ENCODE assay signal across 9 cellular contexts in the genomic region with DNA sequence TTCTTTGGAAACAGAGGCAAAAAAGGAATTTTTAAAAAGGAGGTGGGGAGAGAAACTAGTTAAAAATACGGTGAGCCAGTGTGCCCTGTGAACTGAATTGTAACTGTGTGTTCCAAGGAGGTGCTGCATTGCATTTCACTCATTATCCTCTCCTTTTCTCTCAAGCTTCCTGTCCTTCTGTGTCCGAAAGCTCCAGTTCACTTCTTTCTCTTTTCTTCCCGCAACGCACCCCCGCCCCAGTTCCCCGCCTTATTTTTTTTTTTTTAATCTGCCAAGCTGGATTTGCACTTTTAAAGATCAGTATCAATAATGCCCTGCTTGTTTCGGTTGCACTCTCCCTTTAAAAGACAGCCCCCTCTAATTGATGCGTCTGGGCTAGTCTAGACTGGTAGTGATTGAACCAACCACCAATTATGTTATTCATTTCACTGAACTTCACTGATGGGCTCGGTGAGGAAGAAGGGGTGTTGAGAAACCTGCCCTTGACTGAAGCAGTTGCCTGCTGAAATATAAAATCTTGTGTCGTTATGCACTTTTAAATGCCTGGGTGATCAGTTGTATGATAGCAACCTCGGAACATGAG. TPM values are rescaled to one million over a fixed set of nuclear protein-coding genes. Genes with fewer than 3 reads are reported as not detected.
DNase-seq lines count a peak whose midpoint lies in the region; ATAC-seq and TF ChIP-seq lines count a peak whose summit lies in the region.
"Had no signal": no experiment of that assay in that cellular context is flagged by ENCODE, and none has a peak within 500 bp of the region (broad histone marks: within the 10 kb centered on the region; RNA-seq: fewer than 3 reads in every experiment).

No MANE protein-coding gene starts in this region.

- peak overlapping the region in 1 of 4 donors; percentile 84 for H3K27ac ChIP-seq in Peyer's patch

- H3K4me3 ChIP-seq in Peyer's patch = peak overlapping the region in 2 of 4 donors; percentile 8 to 45

- H3K9me3 ChIP-seq in Peyer's patch = no peaks in the 10 kb centered on the region

- no peaks in the 10 kb centered on the region for H3K27me3 ChIP-seq in Peyer's patch

- ATAC-seq in HG02623 (IDR thresholded peaks at IDR 0.05; ENCODE audit: unreplicated experiment) (no peak), HG03097 (IDR thresholded peaks at IDR 0.05; ENCODE audit: low FRiP score, unreplicated experiment) (no peak)

- peak; percentile 94 for DNase-seq in DMS79 treated with DMSO at 0.1 percent for 48 hours (lab: John Stamatoyannopoulos, UW)
- peak; percentile 87 for DNase-seq in NCI-H69 (lab: John Stamatoyannopoulos, UW)
- peak; percentile 55 for DNase-seq in fibroblast of gingiva (ENCODE audit: low read depth)
- peak; percentile 55 for DNase-seq in putamen (ENCODE audit: low spot score)
- DNase-seq in SKM-1 treated with dmso at 0.1 percent for 144 hours (lab: John Stamatoyannopoulos, UW; ENCODE audit: unreplicated experiment) = no peak
- no peak for DNase-seq in Peyer's patch
- DNase-seq: DND-41 had no signal

- no peak for TF ChIP-seq POLR2A in Peyer's patch (IDR thresholded peaks at IDR 0.05)

- no peak for TF ChIP-seq CTCF in Peyer's patch (IDR thresholded peaks at IDR 0.05)

- H3K36me3 ChIP-seq in Peyer's patch = no peaks in the 10 kb centered on the region

- H3K4me1 ChIP-seq in Peyer's patch = no peaks in the 10 kb centered on the region

RNA-seq across cellular contexts. Expression of a gene that starts 18.5 kb away (rescaled TPM):
- total RNA-seq in Peyer's patch = not detected

Comparison
In these comparisons a context has a peak if more than half of its experiments do, and no peak if none do; other contexts are left out.
1. DNase-seq: peak in DMS79 treated with DMSO at 0.1 percent for 48 hours (single experiment), NCI-H69 (single experiment), fibroblast of gingiva (single experiment) and putamen (single experiment); none in SKM-1 treated with dmso at 0.1 percent for 144 hours (single experiment) and Peyer's patch (0 of 3).